17 cellular contexts compared by ENCODE assay signal in genomic region chr1:212328248-212328647, GRCh38. TPM values are rescaled to one million over a fixed set of nuclear protein-coding genes. Genes with fewer than 3 reads are reported as not detected.
A peak's percentile ranks its signal among the peaks of the same experiment; 100 is the strongest.
DNase-seq lines count a peak whose midpoint lies in the region; ATAC-seq and TF ChIP-seq lines count a peak whose summit lies in the region.
"Had no signal": no experiment of that assay in that cellular context is flagged by ENCODE, and none has a peak within 500 bp of the region (broad histone marks: within the 10 kb centered on the region; RNA-seq: fewer than 3 reads in every experiment).

No MANE protein-coding gene starts in this region.

- H2BK5ac ChIP-seq in mesenchymal stem cell (ENCODE audit: low read depth, low read length, poor library complexity, severe bottlenecking) = no peak overlapping the region

- no peaks in the 10 kb centered on the region for H4K20me1 ChIP-seq in fibroblast of lung (ENCODE audit: control insufficient read depth, extremely low read depth, insufficient read depth, low read length)

- no peak overlapping the region for H3K23ac ChIP-seq in mesenchymal stem cell (ENCODE audit: low read length in 2 of 2)

- H3K9me3 ChIP-seq in fibroblast of lung (ENCODE audit: control insufficient read depth, insufficient read depth, low read depth, low read length) = no peaks in the 10 kb centered on the region
- no peaks in the 10 kb centered on the region for H3K9me3 ChIP-seq in mesenchymal stem cell (ENCODE audit: control insufficient read depth, low read length)
- H3K9me3 ChIP-seq: A549 had no signal

- H3K9ac ChIP-seq in fibroblast of lung (ENCODE audit: insufficient read depth, low read length) = no peak overlapping the region
- H3K9ac ChIP-seq in mesenchymal stem cell (ENCODE audit: low read length) = no peak overlapping the region
- H3K9ac ChIP-seq: BLaER1 treated with 17β-estradiol and CSF1 and Interleukin-3, amounts not matched to agents 10 nM and 100 nM; KMS-11 had no signal

- no peaks in the 10 kb centered on the region for H3K79me2 ChIP-seq in fibroblast of lung (ENCODE audit: control insufficient read depth, insufficient read depth, low read length)

- H3K4me1 ChIP-seq in fibroblast of lung (ENCODE audit: control insufficient read depth, extremely low read depth, insufficient read depth, low read length) (no peaks in the 10 kb centered on the region), mesenchymal stem cell (ENCODE audit: control insufficient read depth, insufficient read depth, low read depth, low read length) (no peaks in the 10 kb centered on the region)
- H3K4me1 ChIP-seq: A549; BLaER1 treated with 17β-estradiol and CSF1 and Interleukin-3, amounts not matched to agents 10 nM and 100 nM had no signal

- ATAC-seq in GM21619 (IDR thresholded peaks at IDR 0.05; ENCODE audit: unreplicated experiment) = no peak
- ATAC-seq: A549, SK-N-SH treated with all-trans-retinoic acid at 6 μM for 48 hours had no signal

- H3K27me3 ChIP-seq in fibroblast of lung (ENCODE audit: control insufficient read depth, insufficient read depth, low read length) (no peaks in the 10 kb centered on the region), mesenchymal stem cell (ENCODE audit: control insufficient read depth in 1 of 2, insufficient read depth in 1 of 2, low read length in 2 of 2) (no peaks in the 10 kb centered on the region)
- H3K27me3 ChIP-seq: BLaER1 treated with 17β-estradiol and CSF1 and Interleukin-3, amounts not matched to agents 10 nM and 100 nM had no signal

- DNase-seq in AG10803 (ENCODE audit: low read depth) = peak; percentile 67
- DNase-seq in LHCN-M2 (ENCODE audit: low read depth) = peak; percentile 10
- peak; percentile 25 to 49 for DNase-seq in fibroblast of lung (ENCODE audit: low read depth in 2 of 2)
- DNase-seq in mesenchymal stem cell = peak; percentile 33
- no peak for DNase-seq in DMS 273 treated with DMSO at 0.1 percent for 48 hours (lab: John Stamatoyannopoulos, UW)
- no peak for DNase-seq in stimulated activated CD8-positive, alpha-beta memory T cell treated with anti-CD3 and anti-CD28 coated beads, Interleukin-4, amount 100 ng/mL, for 48 hours
- DNase-seq: CD8-positive, alpha-beta memory T cell; DMS79 treated with DMSO at 0.1 percent for 48 hours; NCI-H1092; NCI-H1694; NCI-H2081 treated with DMSO at 0.1 percent for 48 hours; SHP77 had no signal

- no peak overlapping the region for H2BK120ac ChIP-seq in mesenchymal stem cell (ENCODE audit: low read depth, low read length)

- H2AK5ac ChIP-seq in mesenchymal stem cell (ENCODE audit: low read length, severe bottlenecking) = no peak overlapping the region

- no peaks in the 10 kb centered on the region for H3K36me3 ChIP-seq in fibroblast of lung (ENCODE audit: control insufficient read depth, insufficient read depth, low read length)
- peaks cover 0 to 2% of the 10 kb centered on the region in 2 experiments for H3K36me3 ChIP-seq in mesenchymal stem cell (ENCODE audit: control insufficient read depth in 1 of 2, insufficient read depth in 2 of 2, low read depth in 1 of 2, low read length in 2 of 2)

- H3K14ac ChIP-seq in mesenchymal stem cell (ENCODE audit: low read length in 2 of 2) = no peak overlapping the region

- H3K4me2 ChIP-seq in fibroblast of lung (ENCODE audit: extremely low read depth, insufficient read depth, low read length) (no peak overlapping the region), mesenchymal stem cell (ENCODE audit: low read length, poor library complexity, severe bottlenecking) (no peak overlapping the region)
- H3K4me2 ChIP-seq: A549; BLaER1 treated with 17β-estradiol and CSF1 and Interleukin-3, amounts not matched to agents 10 nM and 100 nM; KMS-11 had no signal

- peaks cover 1% of the 10 kb centered on the region for H3K79me1 ChIP-seq in mesenchymal stem cell (replicated peaks; ENCODE audit: low read length, poor library complexity, severe bottlenecking)

- H3K27ac ChIP-seq in fibroblast of lung (ENCODE audit: insufficient read depth, low read length) (no peak overlapping the region), mesenchymal stem cell (ENCODE audit: low read length, poor library complexity, severe bottlenecking) (no peak overlapping the region)
- H3K27ac ChIP-seq: A549; BLaER1 treated with 17β-estradiol and CSF1 and Interleukin-3, amounts not matched to agents 10 nM and 100 nM; KMS-11 had no signal

- H3K4me3 ChIP-seq in AG10803 (ENCODE audit: low read length) (no peak overlapping the region), fibroblast of lung (replicated peaks in 1 of 4; ENCODE audit: control extremely low read depth in 1 of 4, insufficient read depth in 1 of 4, low read depth in 3 of 4, low read length in 4 of 4) (no peak overlapping the region), mesenchymal stem cell (ENCODE audit: insufficient read depth in 1 of 2, low read depth in 1 of 2, low read length in 2 of 2) (no peak overlapping the region)
- H3K4me3 ChIP-seq: A549; BLaER1 treated with 17β-estradiol and CSF1 and Interleukin-3, amounts not matched to agents 10 nM and 100 nM had no signal

- WGBS in mesenchymal stem cell = 91% methylated on average over 4 of the region's 4 CpGs

- H3K4ac ChIP-seq in mesenchymal stem cell (ENCODE audit: low read depth in 1 of 2, low read length in 2 of 2) = no peak overlapping the region

- H2BK15ac ChIP-seq in mesenchymal stem cell (ENCODE audit: low read depth, poor library complexity, severe bottlenecking) = no peak overlapping the region

- no peak overlapping the region for H3K18ac ChIP-seq in mesenchymal stem cell (ENCODE audit: low read depth in 1 of 2, low read length in 2 of 2)

- no peak for TF ChIP-seq CTCF in AG10803 (conservative IDR thresholded peaks at IDR 0.05; ENCODE audit: low read length)
- TF ChIP-seq CTCF in fibroblast of lung (conservative IDR thresholded peaks at IDR 0.05 in 1 of 2, IDR thresholded peaks at IDR 0.05 in 1 of 2; ENCODE audit: low read depth in 1 of 2, low read length in 2 of 2) = no peak

- H4K91ac ChIP-seq in mesenchymal stem cell (ENCODE audit: low read length) = no peak overlapping the region

- H2AFZ ChIP-seq in fibroblast of lung (ENCODE audit: low read length) = no peak overlapping the region
- H2AFZ ChIP-seq in mesenchymal stem cell (ENCODE audit: low read depth, low read length) = no peak overlapping the region

- H2BK12ac ChIP-seq in mesenchymal stem cell (ENCODE audit: low read length in 2 of 2) = no peak overlapping the region

- H4K8ac ChIP-seq in mesenchymal stem cell (ENCODE audit: low read length) = no peak overlapping the region

RNA-seq across cellular contexts. Expression of gene PPP2R5A, which starts 43.0 kb away (rescaled TPM):
- 11.5 and 13.0 TPM in 2 replicates for total RNA-seq in LHCN-M2 (2014; rRNA removed)
- 4.2 TPM for polyA plus RNA-seq in LHCN-M2 (2012)
- total RNA-seq in fibroblast of lung = 25.9 and 35.2 TPM in 2 replicates
- polyA plus RNA-seq in fibroblast of lung = 21.2 and 22.6 TPM in 2 replicates
- polyA plus RNA-seq in fibroblast of lung (2012) = 13.8 and 17.3 TPM in 2 replicates
- polyA minus RNA-seq in fibroblast of lung (ENCODE audit: low replicate concordance) = 1.5 and 3.6 TPM in 2 replicates
- 19.1 TPM for polyA plus RNA-seq in mesenchymal stem cell (2013, experiment 1 of 2)
- 19.9 TPM for polyA plus RNA-seq in mesenchymal stem cell (2013, experiment 2 of 2)

Comparison
In these comparisons a context has a peak if more than half of its experiments do, and no peak if none do; other contexts are left out.
1. DNase-seq: peak in AG10803 (single experiment), LHCN-M2 (single experiment), fibroblast of lung (2 of 2) and mesenchymal stem cell (single experiment); none in DMS 273 treated with DMSO at 0.1 percent for 48 hours (single experiment) and stimulated activated CD8-positive, alpha-beta memory T cell treated with anti-CD3 and anti-CD28 coated beads, Interleukin-4, amount 100 ng/mL, for 48 hours (single experiment).